In genomic region chr11:107006076-107006833, GRCh38 we compare ENCODE assay signal across 20 cellular contexts.
"Had no signal": no experiment of that assay in that cellular context is flagged by ENCODE, and none has a peak within 500 bp of the region (broad histone marks: within the 10 kb centered on the region; RNA-seq: fewer than 3 reads in every experiment).

No MANE protein-coding gene starts in this region.

- H3K4me3 ChIP-seq: body of pancreas, lung, upper lobe of right lung had no signal

- H3K36me3 ChIP-seq: upper lobe of right lung, WERI-Rb-1 had no signal

- ATAC-seq: activated naive CD4-positive, alpha-beta T cell treated with anti-CD3 and anti-CD28 coated beads, Interleukin-2, amount 50 U/mL, for 72 hours; activated T-cell treated with anti-CD3 and anti-CD28 coated beads, Interleukin-2, amount 50 U/mL, for 72 hours; body of pancreas; foreskin keratinocyte; left lobe of liver; upper lobe of right lung had no signal

- H3K27ac ChIP-seq: body of pancreas, epithelial cell of prostate, foreskin keratinocyte, upper lobe of right lung, WERI-Rb-1 had no signal

- DNase-seq: activated CD4-positive, alpha-beta T cell treated with anti-CD3 and anti-CD28 coated beads for 1 hour; activated effector memory CD4-positive, alpha-beta T cell treated with anti-CD3 and anti-CD28 coated beads, Interleukin-2, amount 50 U/mL, for 16 hours; activated T-cell treated with anti-CD3 and anti-CD28 coated beads, Interleukin-2, amount 50 U/mL, for 72 hours; amniotic stem cell; body of pancreas; central memory CD4-positive, alpha-beta T cell; endodermal cell; foreskin keratinocyte; hippocampal formation; islet precursor cell; nephron progenitor cell; nucleus accumbens; stimulated activated CD8-positive, alpha-beta memory T cell treated with anti-CD3 and anti-CD28 coated beads, Interleukin-4, amount 100 ng/mL, for 48 hours; stimulated activated naive CD4-positive, alpha-beta T cell; upper lobe of right lung; WERI-Rb-1 had no signal

- H3K9me3 ChIP-seq: body of pancreas, upper lobe of right lung had no signal

- H3K27me3 ChIP-seq: body of pancreas, foreskin keratinocyte, upper lobe of right lung had no signal

- H3K4me1 ChIP-seq: body of pancreas, foreskin keratinocyte, upper lobe of right lung had no signal
